ENCODE assay signal across 8 cellular contexts in genomic region chr9:130997925-130998595, GRCh38. TPM values are rescaled to one million over a fixed set of nuclear protein-coding genes. Genes with fewer than 3 reads are reported as not detected.
DNase-seq lines count a peak whose midpoint lies in the region; ATAC-seq and TF ChIP-seq lines count a peak whose summit lies in the region.

No MANE protein-coding gene starts in this region.

- H3K4me1 ChIP-seq in A673 (ENCODE audit: insufficient read depth, low read length, poor library complexity, severe bottlenecking) (peaks cover 5% of the 10 kb centered on the region), fibroblast of lung (ENCODE audit: control insufficient read depth, extremely low read depth, insufficient read depth, low read length) (peaks cover 8% of the 10 kb centered on the region)

- no peak overlapping the region for H3K9ac ChIP-seq in fibroblast of lung (ENCODE audit: insufficient read depth, low read length)

- DNase-seq in A673 (ENCODE audit: low spot score): peak; percentile 72
- peak; percentile 51 for DNase-seq in GM12865 (ENCODE audit: low read depth)
- peak; percentile 84 for DNase-seq in NCI-H2196 (lab: John Stamatoyannopoulos, UW; ENCODE audit: unreplicated experiment)
- DNase-seq in activated CD8-positive, alpha-beta T cell treated with anti-CD3 and anti-CD28 coated beads for 36 hours: peak; percentile 75
- peak; percentile 32 to 60 for DNase-seq in fibroblast of lung (ENCODE audit: low read depth in 2 of 2)
- DNase-seq in neural crest cell (ENCODE audit: low read depth, low spot score): peak; percentile 93

- H3K9me3 ChIP-seq in A673 (ENCODE audit: low read depth, low read length, poor library complexity, severe bottlenecking): no peaks in the 10 kb centered on the region
- no peaks in the 10 kb centered on the region for H3K9me3 ChIP-seq in fibroblast of lung (ENCODE audit: control insufficient read depth, insufficient read depth, low read depth, low read length)

- no TSS peak for BruUV-seq in A673 (replicated peaks; lab: Mats Ljungman, UMichigan)

- peaks cover 7% of the 10 kb centered on the region for H3K27me3 Mint-ChIP-seq in activated CD8-positive, alpha-beta T cell treated with anti-CD3 and anti-CD28 coated beads for 36 hours
- H3K27me3 Mint-ChIP-seq in neural crest cell (ENCODE audit: low read depth): peaks cover 21% of the 10 kb centered on the region

- H2AFZ ChIP-seq in fibroblast of lung (ENCODE audit: low read length): no peak overlapping the region

- H3K9me3 Mint-ChIP-seq in activated CD8-positive, alpha-beta T cell treated with anti-CD3 and anti-CD28 coated beads for 36 hours: no peaks in the 10 kb centered on the region
- no peaks in the 10 kb centered on the region for H3K9me3 Mint-ChIP-seq in neural crest cell

- no peak overlapping the region for H3K27ac Mint-ChIP-seq in activated CD8-positive, alpha-beta T cell treated with anti-CD3 and anti-CD28 coated beads for 36 hours
- no peak overlapping the region for H3K27ac Mint-ChIP-seq in neural crest cell (ENCODE audit: unreplicated experiment)

- H3K27ac ChIP-seq in A673 (ENCODE audit: low read depth, low read length, poor library complexity, severe bottlenecking) (no peak overlapping the region), fibroblast of lung (ENCODE audit: insufficient read depth, low read length) (no peak overlapping the region)

- no peaks in the 10 kb centered on the region for H3K79me2 ChIP-seq in fibroblast of lung (ENCODE audit: control insufficient read depth, insufficient read depth, low read length)

- H3K4me1 Mint-ChIP-seq in activated CD8-positive, alpha-beta T cell treated with anti-CD3 and anti-CD28 coated beads for 36 hours (ENCODE audit: low read depth): peaks cover 2% of the 10 kb centered on the region
- peaks cover 9% of the 10 kb centered on the region for H3K4me1 Mint-ChIP-seq in neural crest cell

- H3K4me3 ChIP-seq in A673 (ENCODE audit: low read depth, low read length, poor library complexity, severe bottlenecking): no peak overlapping the region
- H3K4me3 ChIP-seq in GM12865 (ENCODE audit: low read depth, low read length): no peak overlapping the region
- no peak overlapping the region for H3K4me3 ChIP-seq in fibroblast of lung (replicated peaks in 1 of 4; ENCODE audit: control extremely low read depth in 1 of 4, insufficient read depth in 1 of 4, low read depth in 3 of 4, low read length in 4 of 4)

- no peak overlapping the region for H3K4me3 Mint-ChIP-seq in activated CD8-positive, alpha-beta T cell treated with anti-CD3 and anti-CD28 coated beads for 36 hours
- no peak overlapping the region for H3K4me3 Mint-ChIP-seq in neural crest cell

- H3K27me3 ChIP-seq in A673 (replicated peaks; ENCODE audit: insufficient read depth, low read depth, low read length, poor library complexity) (peaks cover 7% of the 10 kb centered on the region), fibroblast of lung (ENCODE audit: control insufficient read depth, insufficient read depth, low read length) (peaks cover 16% of the 10 kb centered on the region)

- no peaks in the 10 kb centered on the region for H4K20me1 ChIP-seq in fibroblast of lung (ENCODE audit: control insufficient read depth, extremely low read depth, insufficient read depth, low read length)

- no peak overlapping the region for H3K4me2 ChIP-seq in fibroblast of lung (ENCODE audit: extremely low read depth, insufficient read depth, low read length)

- H3K36me3 ChIP-seq in A673 (ENCODE audit: insufficient read depth, low read length, poor library complexity, severe bottlenecking) (no peaks in the 10 kb centered on the region), fibroblast of lung (ENCODE audit: control insufficient read depth, insufficient read depth, low read length) (no peaks in the 10 kb centered on the region)

- intact Hi-C loops in A673 (cut with micrococcal nuclease; ENCODE audit: unreplicated experiment): loop anchor here (2.0 to 5.0 kb wide), 3 partner anchors 49 to 291 kb away; no protein-coding TSS in a partner anchor
- intact Hi-C loops in activated CD8-positive, alpha-beta T cell treated with anti-CD3 and anti-CD28 coated beads for 36 hours (cut with micrococcal nuclease): no loop called here

- ATAC-seq in activated CD8-positive, alpha-beta T cell treated with anti-CD3 and anti-CD28 coated beads for 36 hours: peak; percentile 66
- no peak for ATAC-seq in GM18502 (IDR thresholded peaks at IDR 0.05; ENCODE audit: poor library complexity, unreplicated experiment)
- ATAC-seq in HG03139 (IDR thresholded peaks at IDR 0.05; ENCODE audit: unreplicated experiment): no peak

- no peaks in the 10 kb centered on the region for H3K36me3 Mint-ChIP-seq in activated CD8-positive, alpha-beta T cell treated with anti-CD3 and anti-CD28 coated beads for 36 hours (ENCODE audit: low read depth)
- no peaks in the 10 kb centered on the region for H3K36me3 Mint-ChIP-seq in neural crest cell (ENCODE audit: low read depth)

- peak; percentile 83 for TF ChIP-seq CTCF in A673 (conservative IDR thresholded peaks at IDR 0.05; ENCODE audit: low read depth, low read length)
- peak; percentile 63 for TF ChIP-seq CTCF in GM12865 (IDR thresholded peaks at IDR 0.05; ENCODE audit: insufficient read depth, low read depth, low read length, missing control alignments)
- peak; percentile 73 for TF ChIP-seq CTCF in activated CD8-positive, alpha-beta T cell treated with anti-CD3 and anti-CD28 coated beads for 36 hours (IDR thresholded peaks at IDR 0.05)
- peak; percentile 77 for TF ChIP-seq CTCF in fibroblast of lung (conservative IDR thresholded peaks at IDR 0.05 in 1 of 2, IDR thresholded peaks at IDR 0.05 in 1 of 2; ENCODE audit: low read depth in 1 of 2, low read length in 2 of 2)
- TF ChIP-seq CTCF in neural crest cell (conservative IDR thresholded peaks at IDR 0.05): peak; percentile 83

- POLR2A ChIA-PET in A673 (lab: Charles Lee; ENCODE audit: low non-redundant PET): no interaction called here
- POLR2A ChIA-PET in activated CD8-positive, alpha-beta T cell treated with anti-CD3 and anti-CD28 coated beads for 36 hours (lab: Charles Lee): no interaction called here

- CTCF ChIA-PET in A673 (lab: Charles Lee): interaction anchor here (0.6 to 1.1 kb wide), 8 partner anchors 9 to 1754 kb away, joined by 3 to 4 read pairs (median 3); no protein-coding TSS in a partner anchor
- CTCF ChIA-PET in activated CD8-positive, alpha-beta T cell treated with anti-CD3 and anti-CD28 coated beads for 36 hours (lab: Charles Lee): interaction anchor here (0.6 to 2.0 kb wide), 16 partner anchors 13 to 657 kb away, joined by 3 to 9 read pairs (median 4); no protein-coding TSS in a partner anchor

RNA-seq across cellular contexts. Expression of gene LAMC3, which starts 10.9 kb away (rescaled TPM):
- total RNA-seq in A673 (2021): 0.28 and 0.37 TPM in 2 replicates
- under 1 TPM; 0.09 to 0.43 TPM for total RNA-seq in activated CD8-positive, alpha-beta T cell treated with anti-CD3 and anti-CD28 coated beads for 36 hours
- under 0.01 and 0.17 TPM in 2 replicates for total RNA-seq in fibroblast of lung
- 0.02 and 1.4 TPM in 2 replicates for polyA plus RNA-seq in fibroblast of lung
- 3.7 TPM in 1 of 2 replicates, not detected in the other for polyA plus RNA-seq in fibroblast of lung (2012)
- polyA minus RNA-seq in fibroblast of lung (ENCODE audit: low replicate concordance): 0.15 and 1.4 TPM in 2 replicates
- 2.8 and 4.0 TPM in 2 replicates for total RNA-seq in neural crest cell

RNA-seq across cellular contexts. Expression of gene FIBCD1, which starts 59.0 kb away (rescaled TPM):
- total RNA-seq in A673 (2021): 0.19 TPM in 1 of 2 replicates, not detected in the other
- total RNA-seq in activated CD8-positive, alpha-beta T cell treated with anti-CD3 and anti-CD28 coated beads for 36 hours: not detected
- 7.3 and 9.8 TPM in 2 replicates for total RNA-seq in fibroblast of lung
- polyA plus RNA-seq in fibroblast of lung: 7.2 and 28.0 TPM in 2 replicates
- polyA plus RNA-seq in fibroblast of lung (2012): 24.8 and 66.0 TPM in 2 replicates
- 5.4 and 39.7 TPM in 2 replicates for polyA minus RNA-seq in fibroblast of lung (ENCODE audit: low replicate concordance)
- total RNA-seq in neural crest cell: 0.23 and 0.45 TPM in 2 replicates
